24 cellular contexts compared by ENCODE assay signal in genomic region chr2:30250421-30250820, GRCh38. TPM values are rescaled to one million over a fixed set of nuclear protein-coding genes. Genes with fewer than 3 reads are reported as not detected.
DNase-seq lines count a peak whose midpoint lies in the region; ATAC-seq, FAIRE-seq and TF ChIP-seq lines count a peak whose summit lies in the region.
"Had no signal": no experiment of that assay in that cellular context is flagged by ENCODE, and none has a peak within 500 bp of the region (broad histone marks: within the 10 kb centered on the region; RNA-seq: fewer than 3 reads in every experiment).

No MANE protein-coding gene starts in this region.

- H3K9me3 ChIP-seq in lower lobe of right lung: no peaks in the 10 kb centered on the region
- H3K9me3 ChIP-seq: ascending aorta, vagina had no signal

- peak overlapping the region; percentile 57 for H3K27ac ChIP-seq in lower lobe of right lung
- H3K27ac ChIP-seq: C4-2B, neural progenitor cell, vagina had no signal

- CTCF ChIA-PET in T-cell (lab: Charles Lee) (interaction anchor here (0.6 to 1.5 kb wide), 4 partner anchors 11 to 442 kb away, joined by 3 to 6 read pairs (median 4); no protein-coding TSS in a partner anchor), GM10248 (lab: Yijun Ruan, JAX) (interaction anchor here (0.8 to 2.0 kb wide), 3 partner anchors 10 to 37 kb away, joined by 3 to 7 read pairs (median 3); no protein-coding TSS in a partner anchor)

- H3K36me3 Mint-ChIP-seq in activated naive CD4-positive, alpha-beta T cell treated with anti-CD3 and anti-CD28 coated beads, Interleukin-2, amount 50 U/mL, for 24 hours: peaks cover 31% of the 10 kb centered on the region
- H3K36me3 Mint-ChIP-seq in T-cell: peaks cover 49% of the 10 kb centered on the region
- peaks cover 37% of the 10 kb centered on the region for H3K36me3 Mint-ChIP-seq in stimulated activated memory B cell treated with anti-CD40 and anti-IgM and Interleukin-4, amounts not matched to agents 10 μg/mL and 1 μg/mL and 100 μg/mL, for 72 hours

- H3K4me1 Mint-ChIP-seq in activated naive CD4-positive, alpha-beta T cell treated with anti-CD3 and anti-CD28 coated beads, Interleukin-2, amount 50 U/mL, for 24 hours: peaks cover 97% of the 10 kb centered on the region
- H3K4me1 Mint-ChIP-seq in T-cell: peaks cover 96 to 97% (median 96%) of the 10 kb centered on the region in 3 donors
- H3K4me1 Mint-ChIP-seq in stimulated activated memory B cell treated with anti-CD40 and anti-IgM and Interleukin-4, amounts not matched to agents 10 μg/mL and 1 μg/mL and 100 μg/mL, for 72 hours: peaks cover 71% of the 10 kb centered on the region

- H3K27ac Mint-ChIP-seq in activated naive CD4-positive, alpha-beta T cell treated with anti-CD3 and anti-CD28 coated beads, Interleukin-2, amount 50 U/mL, for 24 hours: peak overlapping the region; percentile 70
- H3K27ac Mint-ChIP-seq in T-cell: peak overlapping the region; percentile 76 to 86
- H3K27ac Mint-ChIP-seq in stimulated activated memory B cell treated with anti-CD40 and anti-IgM and Interleukin-4, amounts not matched to agents 10 μg/mL and 1 μg/mL and 100 μg/mL, for 72 hours: peak overlapping the region; percentile 29
- H3K27ac Mint-ChIP-seq: mesothelial cell of epicardium, neural progenitor cell had no signal

- FAIRE-seq in urothelium cell line (lab: Jason Lieb, UNC): no peak
- FAIRE-seq: frontal cortex, GM12878 had no signal

- intact Hi-C loops in lower lobe of right lung (cut with DNase I): no loop called here

- ATAC-seq in T-cell (replicated peaks in 1 of 4) (no peak), lower lobe of right lung (no peak)
- no peak for ATAC-seq in stimulated activated memory B cell treated with anti-CD40 and anti-IgM and Interleukin-4, amounts not matched to agents 10 μg/mL and 1 μg/mL and 100 μg/mL, for 72 hours
- ATAC-seq: GM12878 had no signal

- H3K27me3 ChIP-seq in lower lobe of right lung (ENCODE audit: low read depth): no peaks in the 10 kb centered on the region
- H3K27me3 ChIP-seq: ascending aorta, neural progenitor cell, vagina had no signal

- peaks cover 84% of the 10 kb centered on the region for H3K4me1 ChIP-seq in lower lobe of right lung

- POLR2A ChIA-PET in T-cell (lab: Charles Lee) (interaction anchor here in 1 of 2 donors (0.6 kb wide), 1 partner anchor 111 kb away, joined by 5 read pairs; no protein-coding TSS in a partner anchor), GM10248 (lab: Yijun Ruan, JAX) (no interaction called here)

- H3K4me3 Mint-ChIP-seq in activated naive CD4-positive, alpha-beta T cell treated with anti-CD3 and anti-CD28 coated beads, Interleukin-2, amount 50 U/mL, for 24 hours: peak overlapping the region; percentile 26
- peak overlapping the region in 1 of 3 donors; percentile 67 for H3K4me3 Mint-ChIP-seq in T-cell
- H3K4me3 Mint-ChIP-seq in stimulated activated memory B cell treated with anti-CD40 and anti-IgM and Interleukin-4, amounts not matched to agents 10 μg/mL and 1 μg/mL and 100 μg/mL, for 72 hours: no peak overlapping the region
- H3K4me3 Mint-ChIP-seq: mesothelial cell of epicardium, neural progenitor cell had no signal

- TF ChIP-seq CTCF in lower lobe of right lung (IDR thresholded peaks at IDR 0.05) (no peak), GM10248 (IDR thresholded peaks at IDR 0.05; ENCODE audit: control extremely low read depth, extremely low read depth, low read depth, missing control alignments) (no peak)

- H3K36me3 ChIP-seq in lower lobe of right lung: no peaks in the 10 kb centered on the region
- H3K36me3 ChIP-seq: neural progenitor cell, vagina had no signal

- no peak overlapping the region for H3K4me3 ChIP-seq in lower lobe of right lung
- H3K4me3 ChIP-seq: ascending aorta, GM12878, GM23248, neural progenitor cell, vagina had no signal

- H3K9me3 Mint-ChIP-seq in activated naive CD4-positive, alpha-beta T cell treated with anti-CD3 and anti-CD28 coated beads, Interleukin-2, amount 50 U/mL, for 24 hours: no peaks in the 10 kb centered on the region
- H3K9me3 Mint-ChIP-seq in T-cell: no peaks in the 10 kb centered on the region
- H3K9me3 Mint-ChIP-seq in stimulated activated memory B cell treated with anti-CD40 and anti-IgM and Interleukin-4, amounts not matched to agents 10 μg/mL and 1 μg/mL and 100 μg/mL, for 72 hours: no peaks in the 10 kb centered on the region

- DNase-seq in activated naive CD4-positive, alpha-beta T cell treated with anti-CD3 and anti-CD28 coated beads, Interleukin-2, amount 50 U/mL, for 16 hours: no peak
- DNase-seq in T-cell (no peak), lower lobe of right lung (no peak), NCI-H2171 treated with DMSO at 0.1 percent for 48 hours (lab: John Stamatoyannopoulos, UW) (no peak), urothelium cell line (ENCODE audit: low spot score) (no peak), GM10248 (ENCODE audit: extremely low spot score) (no peak)
- DNase-seq: activated CD4-positive, alpha-beta T cell treated with anti-CD3 and anti-CD28 coated beads for 48 hours; activated CD8-positive, alpha-beta memory T cell treated with anti-CD3 and anti-CD28 coated beads, Interleukin-2, amount 50 U/mL, for 4 hours; DMS153; effector CD4-positive, alpha-beta T cell; GM23248; KBM-7; NCI-H146; stimulated activated CD4-positive, alpha-beta T cell treated with anti-CD3 and anti-CD28 coated beads, Interleukin-4, amount 100 ng/mL, for 24 hours; T-helper 1 cell had no signal

- H3K27me3 Mint-ChIP-seq in activated naive CD4-positive, alpha-beta T cell treated with anti-CD3 and anti-CD28 coated beads, Interleukin-2, amount 50 U/mL, for 24 hours: no peaks in the 10 kb centered on the region
- no peaks in the 10 kb centered on the region for H3K27me3 Mint-ChIP-seq in T-cell
- no peaks in the 10 kb centered on the region for H3K27me3 Mint-ChIP-seq in stimulated activated memory B cell treated with anti-CD40 and anti-IgM and Interleukin-4, amounts not matched to agents 10 μg/mL and 1 μg/mL and 100 μg/mL, for 72 hours

RNA-seq across cellular contexts. Expression of gene LBH, which starts 19.1 kb away (rescaled TPM):
- total RNA-seq in T-cell: 100 to 1,000 TPM; 209 to 386 (median 323) TPM
- 137 TPM for total RNA-seq in lower lobe of right lung

Comparison
In these comparisons a context has a peak if more than half of its experiments do, and no peak if none do; other contexts are left out.
1. H3K27ac Mint-ChIP-seq: peak in every context shown above with its lines; median percentile 81 in T-cell; 70 in activated naive CD4-positive, alpha-beta T cell treated with anti-CD3 and anti-CD28 coated beads, Interleukin-2, amount 50 U/mL, for 24 hours; 29 in stimulated activated memory B cell treated with anti-CD40 and anti-IgM and Interleukin-4, amounts not matched to agents 10 μg/mL and 1 μg/mL and 100 μg/mL, for 72 hours.